ENCODE assay signal across 28 cellular contexts in the genomic region with DNA sequence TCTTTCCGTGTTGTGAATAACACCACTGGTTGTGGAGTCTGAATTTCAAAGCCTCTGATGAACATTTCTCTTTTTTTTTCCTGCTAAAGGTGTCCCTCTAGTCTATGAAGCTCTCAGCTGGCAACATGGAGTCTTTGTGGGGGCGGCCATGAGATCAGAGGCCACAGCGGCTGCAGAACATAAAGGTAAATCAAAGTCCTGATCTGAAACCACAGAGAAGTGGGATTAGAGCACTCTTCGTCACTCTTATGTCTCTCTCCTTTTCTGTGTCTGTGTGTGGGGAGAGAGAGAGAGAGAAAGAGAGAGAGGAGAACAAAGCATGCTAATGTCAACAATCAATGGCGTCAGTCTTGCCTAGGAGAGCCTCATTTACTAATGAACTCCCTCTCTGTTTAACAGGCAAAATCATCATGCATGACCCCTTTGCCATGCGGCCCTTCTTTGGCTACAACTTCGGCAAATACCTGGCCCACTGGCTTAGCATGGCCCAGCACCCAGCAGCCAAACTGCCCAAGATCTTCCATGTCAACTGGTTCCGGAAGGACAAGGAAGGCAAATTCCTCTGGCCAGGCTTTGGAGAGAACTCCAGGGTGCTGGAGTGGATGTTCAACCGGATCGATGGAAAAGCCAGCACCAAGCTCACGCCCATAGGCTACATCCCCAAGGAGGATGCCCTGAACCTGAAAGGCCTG. TPM values are rescaled to one million over a fixed set of nuclear protein-coding genes. Genes with fewer than 3 reads are reported as not detected.
"Had no signal": no experiment of that assay in that cellular context is flagged by ENCODE, and none has a peak within 500 bp of the region (broad histone marks: within the 10 kb centered on the region; RNA-seq: fewer than 3 reads in every experiment).

No MANE protein-coding gene starts in this region.

- H3K27ac ChIP-seq: RWPE1 had no signal

- DNase-seq: activated CD4-positive, alpha-beta T cell treated with anti-CD3 and anti-CD28 coated beads, Interleukin-2, amount 10 ng/mL, durations not matched to agents 24 days and 14 days; activated CD4-positive, alpha-beta T cell treated with anti-CD3 and anti-CD28 coated beads, Interleukin-2, amount 50 U/mL, for 48 hours; activated CD4-positive, CD25-positive, alpha-beta regulatory T cell treated with anti-CD3 and anti-CD28 coated beads, Interleukin-2, amount 50 U/mL, for 72 hours; activated CD8-positive, alpha-beta memory T cell treated with anti-CD3 and anti-CD28 coated beads, Interleukin-2, amount 10 ng/mL, durations not matched to agents 7 days and 5 days; activated effector memory CD4-positive, alpha-beta T cell treated with Interleukin-2 at 50 U/mL for 16 hours; activated naive CD4-positive, alpha-beta T cell; activated naive CD8-positive, alpha-beta T cell treated with anti-CD3 and anti-CD28 coated beads, Interleukin-2, amount 50 U/mL, for 24 hours; activated T-cell treated with anti-CD3 and anti-CD28 coated beads, Interleukin-2, amount 50 U/mL, for 24 hours; caudate nucleus; KBM-7; MV-4-11; NCI-H1092 treated with DMSO at 0.1 percent for 48 hours; NCI-H1436; NCI-H1694 treated with DMSO at 0.1 percent for 48 hours; NCI-H2081 treated with DMSO at 0.1 percent for 48 hours; NCI-H446; NCI-H524; Peyer's patch; SHP77 treated with DMSO at 0.1 percent for 48 hours; T-helper 17 cell; T-helper 9 cell had no signal

- H3K27me3 ChIP-seq: Peyer's patch had no signal

- H3K9me3 ChIP-seq: Peyer's patch had no signal

RNA-seq across cellular contexts. Expression of a gene that starts 4.2 kb away (rescaled TPM):
- total RNA-seq: activated CD4-positive, alpha-beta T cell treated with anti-CD3 and anti-CD28 coated beads, Interleukin-2, amount 10 ng/mL, durations not matched to agents 24 days and 14 days; activated CD8-positive, alpha-beta memory T cell treated with anti-CD3 and anti-CD28 coated beads, Interleukin-2, amount 10 ng/mL, durations not matched to agents 7 days and 5 days; activated T-helper 1 cell treated with anti-CD3 and anti-CD28 coated beads, Interleukin-12 subunit alpha, Interleukin-12 subunit beta, Interleukin-2, Interleukin-4 antibody, amounts not matched to agents 30 ng/mL and 10 ng/mL and 1 ng/mL, durations not matched to agents 14 hours and 24 hours and 36 hours; LHCN-M2; MCF 10A; T-helper 17 cell had no signal

RNA-seq across cellular contexts. Expression of a gene that starts 40.2 kb away (rescaled TPM):
- total RNA-seq: activated CD4-positive, alpha-beta T cell treated with anti-CD3 and anti-CD28 coated beads, Interleukin-2, amount 10 ng/mL, durations not matched to agents 24 days and 14 days; activated CD8-positive, alpha-beta memory T cell treated with anti-CD3 and anti-CD28 coated beads, Interleukin-2, amount 10 ng/mL, durations not matched to agents 7 days and 5 days; activated T-helper 1 cell treated with anti-CD3 and anti-CD28 coated beads, Interleukin-12 subunit alpha, Interleukin-12 subunit beta, Interleukin-2, Interleukin-4 antibody, amounts not matched to agents 30 ng/mL and 10 ng/mL and 1 ng/mL, durations not matched to agents 14 hours and 24 hours and 36 hours; cerebellum; LHCN-M2; MCF 10A; Peyer's patch; T-helper 17 cell had no signal

RNA-seq across cellular contexts. Expression of a gene that starts 55.1 kb away (rescaled TPM):
- total RNA-seq: LHCN-M2, MCF 10A, SK-MEL-5, WTC11 had no signal
